Comparison of ENCODE assay signal across 8 cellular contexts in the genomic region with DNA sequence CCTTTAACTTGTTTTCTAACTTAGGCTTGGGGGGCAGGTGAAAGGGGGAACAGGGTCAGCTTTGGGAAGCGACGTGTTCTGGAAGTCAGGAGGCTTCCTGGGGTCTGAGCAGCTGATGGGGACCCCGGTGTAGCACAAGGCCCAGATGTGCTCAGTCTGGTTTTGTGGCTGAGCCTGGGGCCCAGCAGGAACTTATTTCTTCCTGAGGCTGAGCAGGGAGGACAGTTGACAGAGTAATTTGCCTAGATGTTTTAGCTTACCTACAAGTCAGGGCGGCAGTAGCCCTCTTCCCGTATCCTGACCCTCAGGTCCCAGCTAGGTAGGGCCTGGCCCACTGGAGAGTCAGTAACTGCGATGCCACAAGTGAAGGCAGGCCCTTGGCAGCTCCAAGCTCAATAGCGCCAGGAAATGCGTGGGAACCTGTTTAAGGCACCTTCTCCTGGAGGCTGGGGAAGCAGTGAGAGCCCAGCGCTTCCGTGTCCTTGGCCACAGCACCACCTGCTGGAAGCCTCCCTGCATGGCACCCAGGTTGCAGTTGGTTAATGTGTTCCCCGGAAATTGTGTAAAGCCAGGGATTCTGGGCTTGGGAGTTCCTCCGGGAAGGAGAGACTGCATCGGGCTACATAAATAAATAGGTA. TPM values are rescaled to one million over a fixed set of nuclear protein-coding genes. Genes with fewer than 3 reads are reported as not detected.
A peak's percentile ranks its signal among the peaks of the same experiment; 100 is the strongest.
DNase-seq lines count a peak whose midpoint lies in the region; ATAC-seq and TF ChIP-seq lines count a peak whose summit lies in the region.

No MANE protein-coding gene starts in this region.

- WGBS in prostate gland = 12% methylated on average over 11 of the region's 13 CpGs

- peak; percentile 25 for ATAC-seq in GM18907 (IDR thresholded peaks at IDR 0.05; ENCODE audit: unreplicated experiment)
- ATAC-seq in T-cell (replicated peaks in 1 of 4) = peak; percentile 32 to 56 (median 44)

- POLR2A ChIA-PET in A673 (lab: Charles Lee; ENCODE audit: low non-redundant PET) (interaction anchor here (0.5 kb wide), 1 partner anchor 1134 kb away, joined by 6 read pairs; no protein-coding TSS in a partner anchor), T-cell (lab: Charles Lee) (interaction anchor here (0.5 to 5.9 kb wide), 12 partner anchors 12 to 232 kb away, joined by 3 to 32 read pairs (median 4); no protein-coding TSS in a partner anchor)

- no peaks in the 10 kb centered on the region for H3K9me3 Mint-ChIP-seq in T-cell

- H3K27ac Mint-ChIP-seq in T-cell = peak overlapping the region; percentile 95 to 100

- TF ChIP-seq CTCF in A673 (conservative IDR thresholded peaks at IDR 0.05; ENCODE audit: low read depth, low read length) (peak; percentile 85), left ventricle myocardium inferior (IDR thresholded peaks at IDR 0.05; ENCODE audit: borderline replicate concordance) (peak; percentile 99), prostate gland (IDR thresholded peaks at IDR 0.05) (peak; percentile 86 to 100 (median 96)), uterus (IDR thresholded peaks at IDR 0.05) (peak; percentile 98 to 100 (median 99))

- no TSS peak for BruUV-seq in A673 (replicated peaks; lab: Mats Ljungman, UMichigan)

- no peaks in the 10 kb centered on the region for H3K9me3 ChIP-seq in A673 (ENCODE audit: low read depth, low read length, poor library complexity, severe bottlenecking)
- H3K9me3 ChIP-seq in left ventricle myocardium inferior (replicated peaks) = no peaks in the 10 kb centered on the region
- no peaks in the 10 kb centered on the region for H3K9me3 ChIP-seq in prostate gland
- H3K9me3 ChIP-seq in uterus = no peaks in the 10 kb centered on the region

- TF ChIP-seq POLR2A in prostate gland (IDR thresholded peaks at IDR 0.05) (no peak), uterus (IDR thresholded peaks at IDR 0.05) (peak; percentile 34 to 37)

- H3K36me3 Mint-ChIP-seq in T-cell = peaks cover 82% of the 10 kb centered on the region

- intact Hi-C loops in A673 (cut with micrococcal nuclease; ENCODE audit: unreplicated experiment) (loop anchor here (10.0 kb wide), 1 partner anchor 205 kb away; no protein-coding TSS in a partner anchor), left ventricle myocardium inferior (cut with micrococcal nuclease) (loop anchor here (5.0 kb wide), 1 partner anchor 118 kb away; the partner anchor contains the start of gene IGFBP4), prostate gland (cut with DNase I) (loop anchor here (2.0 kb wide), 1 partner anchor 159 kb away; no protein-coding TSS in a partner anchor), uterus (cut with DNase I; ENCODE audit: low total_unique reads) (loop anchor here (2.0 kb wide), 1 partner anchor 119 kb away; no protein-coding TSS in a partner anchor)

- H3K27me3 ChIP-seq in A673 (replicated peaks; ENCODE audit: insufficient read depth, low read depth, low read length, poor library complexity) (no peaks in the 10 kb centered on the region), left ventricle myocardium inferior (ENCODE audit: low read depth) (peaks cover 39% of the 10 kb centered on the region), prostate gland (replicated peaks; ENCODE audit: insufficient read depth) (no peaks in the 10 kb centered on the region), uterus (no peaks in the 10 kb centered on the region)

- DNase-seq in A673 (ENCODE audit: low spot score) (peak; percentile 83), NCI-H146 (lab: John Stamatoyannopoulos, UW) (peak; percentile 85), T-cell (peak; percentile 54 to 86 (median 77)), amygdala (lab: John Stamatoyannopoulos, UW) (peak in 54 of 56 donors; percentile 21 to 93 (median 71)), left ventricle myocardium inferior (peak; percentile 88), prostate gland (ENCODE audit: low spot score) (peak; percentile 93), uterus (peak; percentile 94 to 95)

- H3K4me1 ChIP-seq in A673 (ENCODE audit: insufficient read depth, low read length, poor library complexity, severe bottlenecking) (peaks cover 8% of the 10 kb centered on the region), left ventricle myocardium inferior (peaks cover 61% of the 10 kb centered on the region), prostate gland (replicated peaks) (peaks cover 13% of the 10 kb centered on the region), uterus (peaks cover 0 to 4% of the 10 kb centered on the region in 2 donors)

- H3K27me3 Mint-ChIP-seq in T-cell = no peaks in the 10 kb centered on the region

- H3K4me3 ChIP-seq in A673 (ENCODE audit: low read depth, low read length, poor library complexity, severe bottlenecking) (no peak overlapping the region), left ventricle myocardium inferior (peak overlapping the region; percentile 36), prostate gland (no peak overlapping the region), uterus (no peak overlapping the region)

- H3K4me1 Mint-ChIP-seq in T-cell = peaks cover 74 to 94% (median 88%) of the 10 kb centered on the region in 3 donors

- CTCF ChIA-PET in A673 (lab: Charles Lee) = interaction anchor here (0.6 to 0.7 kb wide), 5 partner anchors 12 to 202 kb away, joined by 4 to 6 read pairs (median 4); no protein-coding TSS in a partner anchor
- CTCF ChIA-PET in T-cell (lab: Charles Lee) = interaction anchor here (0.6 to 3.3 kb wide), 35 partner anchors 8 to 213 kb away, joined by 3 to 54 read pairs (median 4); partner anchors contain the start of gene TOP2A (in 2 of the 2)

- H3K27ac ChIP-seq in A673 (ENCODE audit: low read depth, low read length, poor library complexity, severe bottlenecking) = no peak overlapping the region
- H3K27ac ChIP-seq in left ventricle myocardium inferior (replicated peaks) = peak overlapping the region; percentile 92
- peak overlapping the region; percentile 71 to 74 for H3K27ac ChIP-seq in prostate gland
- peak overlapping the region; percentile 74 to 83 for H3K27ac ChIP-seq in uterus

- peak overlapping the region; percentile 91 to 99 (median 93) for H3K4me3 Mint-ChIP-seq in T-cell

- no peaks in the 10 kb centered on the region for H3K36me3 ChIP-seq in A673 (ENCODE audit: insufficient read depth, low read length, poor library complexity, severe bottlenecking)
- H3K36me3 ChIP-seq in left ventricle myocardium inferior = no peaks in the 10 kb centered on the region
- H3K36me3 ChIP-seq in prostate gland = no peaks in the 10 kb centered on the region
- H3K36me3 ChIP-seq in uterus = no peaks in the 10 kb centered on the region

RNA-seq across cellular contexts. Expression of gene CCR7, which starts 5.2 kb away (rescaled TPM):
- 0.30 and 0.55 TPM in 2 replicates for total RNA-seq in A673 (2021)
- total RNA-seq in T-cell = 100 to 1,000 TPM; 173 to 438 (median 340) TPM
- total RNA-seq in left ventricle myocardium inferior = not detected
- under 1 TPM in 1 of 2 donors, not detected in 1; 0.40 TPM for total RNA-seq in prostate gland
- total RNA-seq in uterus = under 1 TPM in 1 of 4 donors, not detected in 3; 0.14 TPM

RNA-seq across cellular contexts. Expression of gene TNS4, which starts 58.6 kb away (rescaled TPM):
- not detected in 2 replicates for total RNA-seq in A673 (2021)
- 1 to 10 TPM in 2 of 5 donors, under 1 TPM in 3; 0.55 to 3.7 (median 0.66) TPM for total RNA-seq in T-cell
- total RNA-seq in left ventricle myocardium inferior = not detected
- 10 to 100 TPM; 51.3 to 56.1 TPM for total RNA-seq in prostate gland
- 1 to 10 TPM in 1 of 4 donors, under 1 TPM in 2, not detected in 1; 0.09 to 2.6 (median 0.28) TPM for total RNA-seq in uterus

Comparison
In these comparisons a context has a peak if more than half of its experiments do, and no peak if none do; other contexts are left out.
1. RNA of gene CCR7, which starts 5.2 kb away (total RNA-seq): 173 to 438 TPM in T-cell; 0.40 TPM in prostate gland, 0.30 to 0.55 TPM in A673, 0.14 TPM in uterus and not detected in left ventricle myocardium inferior (single experiment); every median in the first group is over 100 times any median in the second.
2. RNA of gene TNS4, which starts 58.6 kb away (total RNA-seq): 51.3 to 56.1 TPM in prostate gland; 0.55 to 3.7 TPM in T-cell, 0.09 to 2.6 TPM in uterus, not detected in left ventricle myocardium inferior (single experiment) and not detected in A673; every median in the first group is over 10 times any median in the second.
3. Peak in every context shown above with its lines, with median percentiles within 50 percentile points of each other: DNase-seq and CTCF ChIP-seq.